ENCODE assay signal across 19 cellular contexts in the genomic region with DNA sequence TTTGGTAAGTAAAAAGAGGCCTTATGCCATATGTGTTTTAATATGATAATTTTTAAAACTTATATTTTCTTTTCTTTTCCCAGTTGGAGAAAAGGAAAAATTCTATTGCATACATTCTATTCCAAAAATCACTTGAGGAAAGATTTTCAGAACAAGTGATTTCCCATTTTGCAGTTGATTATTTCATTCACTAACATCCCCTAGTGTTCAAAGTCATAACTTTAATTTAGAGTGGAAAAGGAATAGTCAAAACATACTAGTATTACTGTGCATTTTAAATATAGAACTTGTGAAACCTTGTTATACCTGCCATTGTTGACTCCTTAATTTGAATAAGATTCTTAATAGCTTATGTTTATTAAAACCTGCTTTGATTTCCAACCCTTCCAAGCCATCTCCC.
DNase-seq lines count a peak whose midpoint lies in the region; ATAC-seq, FAIRE-seq and TF ChIP-seq lines count a peak whose summit lies in the region.
"Had no signal": no experiment of that assay in that cellular context is flagged by ENCODE, and none has a peak within 500 bp of the region (broad histone marks: within the 10 kb centered on the region; RNA-seq: fewer than 3 reads in every experiment).

No MANE protein-coding gene starts in this region.

- H3K36me3 Mint-ChIP-seq in neural crest cell (ENCODE audit: low read depth), result no peaks in the 10 kb centered on the region

- peaks cover 11% of the 10 kb centered on the region for H3K4me1 Mint-ChIP-seq in neural crest cell

- POLR2A ChIA-PET in HepG2 (lab: Yijun Ruan, JAX), result no interaction called here

- H3K36me3 ChIP-seq in liver (ENCODE audit: control insufficient read depth in 4 of 4, insufficient read depth in 3 of 4, low read depth in 1 of 4, low read length in 3 of 4) (no peaks in the 10 kb centered on the region), HepG2 (replicated peaks in 1 of 2; ENCODE audit: control insufficient read depth in 1 of 2, insufficient read depth in 2 of 2, low read length in 2 of 2) (no peaks in the 10 kb centered on the region), RWPE2 (ENCODE audit: low read depth) (no peaks in the 10 kb centered on the region)
- H3K36me3 ChIP-seq: BE2C had no signal

- TF ChIP-seq POLR2A in HepG2 (IDR thresholded peaks at IDR 0.05; ENCODE audit: insufficient read depth in 1 of 2, low read depth in 2 of 2, low read length in 2 of 2), result no peak

- H3K4me2 ChIP-seq in HepG2 (ENCODE audit: low read depth, low read length), result no peak overlapping the region

- TF ChIP-seq RAD21 in liver (IDR thresholded peaks at IDR 0.05) (peak; percentile 17 to 19), HepG2 (CRISPR knock-in tag; IDR thresholded peaks at IDR 0.05) (no peak)

- H3K4me3 Mint-ChIP-seq in neural crest cell, result no peak overlapping the region
- H3K4me3 Mint-ChIP-seq: CD4-positive, alpha-beta T cell had no signal

- no TSS peak for BruUV-seq in HepG2 (replicated peaks; lab: Mats Ljungman, UMichigan)

- H3K27me3 Mint-ChIP-seq in neural crest cell (ENCODE audit: low read depth), result no peaks in the 10 kb centered on the region
- H3K27me3 Mint-ChIP-seq: CD4-positive, alpha-beta T cell had no signal

- DNase-seq in HepG2 (ENCODE audit: low spot score) (no peak), RWPE2 (ENCODE audit: low spot score) (no peak), neural crest cell (ENCODE audit: low read depth, low spot score) (no peak), activated T-cell treated with anti-CD3 and anti-CD28 coated beads for 4 hours (no peak), kidney glomerular epithelial cell (lab: John Stamatoyannopoulos, UW) (no peak), kidney tubule cell (ENCODE audit: low spot score) (no peak)
- DNase-seq: 8988T; BE2C; C1 segment of cervical spinal cord; Caco-2; CD4-positive, alpha-beta T cell; DMS153; DMS79; GF-D8; GOT3; H7 had no signal

- H3K27ac Mint-ChIP-seq in neural crest cell (ENCODE audit: unreplicated experiment), result no peak overlapping the region
- H3K27ac Mint-ChIP-seq: CD4-positive, alpha-beta T cell had no signal

- H3K79me2 ChIP-seq in HepG2 (ENCODE audit: insufficient read depth, low read length), result no peaks in the 10 kb centered on the region

- TF ChIP-seq CTCF in liver (IDR thresholded peaks at IDR 0.05; ENCODE audit: low read depth, low read length, missing input control), result no peak
- no peak for TF ChIP-seq CTCF in HepG2 (CRISPR knock-in tag; IDR thresholded peaks at IDR 0.05)
- TF ChIP-seq CTCF in RWPE2 (IDR thresholded peaks at IDR 0.05; ENCODE audit: poor library complexity, severe bottlenecking), result peak; percentile 14
- peak; percentile 41 for TF ChIP-seq CTCF in neural crest cell (conservative IDR thresholded peaks at IDR 0.05)

- H3K9ac ChIP-seq in liver (ENCODE audit: low read depth in 1 of 2, low read length in 2 of 2), result no peak overlapping the region
- H3K9ac ChIP-seq in HepG2 (ENCODE audit: insufficient read depth, low read depth, low read length), result no peak overlapping the region

- ATAC-seq in HepG2, result no peak
- no peak for ATAC-seq in RWPE2 (ENCODE audit: low read depth)
- ATAC-seq: HCT116 had no signal

- FAIRE-seq in HepG2 (lab: Jason Lieb, UNC), result no peak
- FAIRE-seq: D721Med had no signal

- H3K27ac ChIP-seq in liver (ENCODE audit: low read depth in 1 of 2, low read length in 2 of 2) (no peak overlapping the region), HepG2 (ENCODE audit: extremely low read length, insufficient read depth, low read length) (no peak overlapping the region), RWPE2 (ENCODE audit: poor library complexity, severe bottlenecking) (no peak overlapping the region)

- CTCF ChIA-PET in HepG2 (lab: Yijun Ruan, JAX; ENCODE audit: low intra/inter-chr PET ratio, low total read pairs), result no interaction called here

- H3K9me3 Mint-ChIP-seq in neural crest cell, result peaks cover 7% of the 10 kb centered on the region

- H3K9me3 ChIP-seq in liver (ENCODE audit: control insufficient read depth in 4 of 4, low read length in 3 of 4) (no peaks in the 10 kb centered on the region), HepG2 (ENCODE audit: low read length) (peaks cover 72% of the 10 kb centered on the region), RWPE2 (ENCODE audit: severe bottlenecking) (no peaks in the 10 kb centered on the region)
- H3K9me3 ChIP-seq: BE2C, Caco-2 had no signal

- TF ChIP-seq EP300 in HepG2 (IDR thresholded peaks at IDR 0.05; ENCODE audit: low read depth in 2 of 2, low read length in 2 of 2) (no peak), HepG2 (CRISPR knock-in tag; IDR thresholded peaks at IDR 0.05; ENCODE audit: borderline replicate concordance) (no peak)

- no peak overlapping the region for H2AFZ ChIP-seq in HepG2 (ENCODE audit: low read length)

- in situ Hi-C loops in HepG2 (cut with HindIII; ENCODE audit: extremely low pct_ligation_motif_present, low pct_unique_long_range_greater_than_20kb), result no loop called here

- H3K4me1 ChIP-seq in liver (ENCODE audit: control insufficient read depth in 4 of 4, insufficient read depth in 4 of 4, low read length in 3 of 4) (no peaks in the 10 kb centered on the region), HepG2 (ENCODE audit: insufficient read depth, low read length) (no peaks in the 10 kb centered on the region), RWPE2 (ENCODE audit: insufficient read depth, poor library complexity, severe bottlenecking) (no peaks in the 10 kb centered on the region)
- H3K4me1 ChIP-seq: BE2C, Caco-2 had no signal

- H3K27me3 ChIP-seq in liver (ENCODE audit: control insufficient read depth in 4 of 4, insufficient read depth in 4 of 4, low read length in 3 of 4) (no peaks in the 10 kb centered on the region), HepG2 (ENCODE audit: control insufficient read depth in 1 of 2, insufficient read depth in 2 of 2, low read length in 2 of 2) (no peaks in the 10 kb centered on the region), RWPE2 (ENCODE audit: insufficient read depth, poor library complexity, severe bottlenecking) (no peaks in the 10 kb centered on the region)
- H3K27me3 ChIP-seq: BE2C had no signal

- intact Hi-C loops in HepG2 (cut with micrococcal nuclease; ENCODE audit: unreplicated experiment), result no loop called here

- H4K20me1 ChIP-seq in HepG2 (ENCODE audit: insufficient read depth, low read length), result no peaks in the 10 kb centered on the region

- no peak overlapping the region for H3K4me3 ChIP-seq in liver (ENCODE audit: low read depth in 1 of 3, low read length in 3 of 3)
- H3K4me3 ChIP-seq in HepG2 (replicated peaks in 1 of 3; ENCODE audit: insufficient read depth in 1 of 3, low read depth in 2 of 3, low read length in 3 of 3), result no peak overlapping the region
- no peak overlapping the region for H3K4me3 ChIP-seq in RWPE2 (ENCODE audit: severe bottlenecking)

TF ChIP-seq in liver, 16 proteins besides CTCF, POLR2A, EP300 and RAD21:
- TF ChIP-seq JUND (IDR thresholded peaks at IDR 0.05) (no peak), HNF4A (conservative IDR thresholded peaks at IDR 0.05) (no peak), FOXA2 (IDR thresholded peaks at IDR 0.05) (no peak), ZBTB33 (IDR thresholded peaks at IDR 0.05) (no peak), TAF1 (conservative IDR thresholded peaks at IDR 0.05) (no peak)

TF ChIP-seq in HepG2, 621 proteins besides CTCF, POLR2A, EP300 and RAD21 (continues in another document):
- TF ChIP-seq FOXK1 (CRISPR knock-in tag; IDR thresholded peaks at IDR 0.05; ENCODE audit: borderline replicate concordance, low read depth) (no peak), GABPB1 (CRISPR knock-in tag; IDR thresholded peaks at IDR 0.05) (no peak), PPARG (CRISPR knock-in tag; conservative IDR thresholded peaks at IDR 0.05) (no peak), TEF (CRISPR knock-in tag; IDR thresholded peaks at IDR 0.05) (no peak)
- TF ChIP-seq, protein P1, sequence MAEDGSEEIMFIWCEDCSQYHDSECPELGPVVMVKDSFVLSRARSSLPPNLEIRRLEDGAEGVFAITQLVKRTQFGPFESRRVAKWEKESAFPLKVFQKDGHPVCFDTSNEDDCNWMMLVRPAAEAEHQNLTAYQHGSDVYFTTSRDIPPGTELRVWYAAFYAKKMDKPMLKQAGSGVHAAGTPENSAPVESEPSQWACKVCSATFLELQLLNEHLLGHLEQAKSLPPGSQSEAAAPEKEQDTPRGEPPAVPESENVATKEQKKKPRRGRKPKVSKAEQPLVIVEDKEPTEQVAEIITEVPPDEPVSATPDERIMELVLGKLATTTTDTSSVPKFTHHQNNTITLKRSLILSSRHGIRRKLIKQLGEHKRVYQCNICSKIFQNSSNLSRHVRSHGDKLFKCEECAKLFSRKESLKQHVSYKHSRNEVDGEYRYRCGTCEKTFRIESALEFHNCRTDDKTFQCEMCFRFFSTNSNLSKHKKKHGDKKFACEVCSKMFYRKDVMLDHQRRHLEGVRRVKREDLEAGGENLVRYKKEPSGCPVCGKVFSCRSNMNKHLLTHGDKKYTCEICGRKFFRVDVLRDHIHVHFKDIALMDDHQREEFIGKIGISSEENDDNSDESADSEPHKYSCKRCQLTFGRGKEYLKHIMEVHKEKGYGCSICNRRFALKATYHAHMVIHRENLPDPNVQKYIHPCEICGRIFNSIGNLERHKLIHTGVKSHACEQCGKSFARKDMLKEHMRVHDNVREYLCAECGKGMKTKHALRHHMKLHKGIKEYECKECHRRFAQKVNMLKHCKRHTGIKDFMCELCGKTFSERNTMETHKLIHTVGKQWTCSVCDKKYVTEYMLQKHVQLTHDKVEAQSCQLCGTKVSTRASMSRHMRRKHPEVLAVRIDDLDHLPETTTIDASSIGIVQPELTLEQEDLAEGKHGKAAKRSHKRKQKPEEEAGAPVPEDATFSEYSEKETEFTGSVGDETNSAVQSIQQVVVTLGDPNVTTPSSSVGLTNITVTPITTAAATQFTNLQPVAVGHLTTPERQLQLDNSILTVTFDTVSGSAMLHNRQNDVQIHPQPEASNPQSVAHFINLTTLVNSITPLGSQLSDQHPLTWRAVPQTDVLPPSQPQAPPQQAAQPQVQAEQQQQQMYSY (CRISPR knock-in tag; IDR thresholded peaks at IDR 0.05), result no peak

Comparison
In these comparisons a context has a peak if more than half of its experiments do, and no peak if none do; other contexts are left out.
1. CTCF ChIP-seq: peak in RWPE2 (single experiment) and neural crest cell (single experiment); none in liver (single experiment) and HepG2 (single experiment).